Comparison of ENCODE assay signal across 8 cellular contexts in genomic region chrX:49190783-49191032, GRCh38. TPM values are rescaled to one million over a fixed set of nuclear protein-coding genes. Genes with fewer than 3 reads are reported as not detected.
DNase-seq lines count a peak whose midpoint lies in the region; ATAC-seq, FAIRE-seq and TF ChIP-seq lines count a peak whose summit lies in the region.

No MANE protein-coding gene starts in this region.

- POLR2A ChIA-PET in SK-N-SH (lab: Yijun Ruan, JAX): interaction anchor here (0.6 to 0.7 kb wide), 2 partner anchors 720 to 1320 kb away, joined by 3 read pairs; no protein-coding TSS in a partner anchor

- in situ Hi-C loops in ACHN (cut with HindIII; ENCODE audit: low pct_ligation_motif_present, low pct_unique_long_range_greater_than_20kb, low sequenced_read_pairs): no loop called here

- intact Hi-C loops in kidney (cut with DNase I): no loop called here

- no peaks in the 10 kb centered on the region for H3K36me3 ChIP-seq in SK-N-SH (replicated peaks in 1 of 2; ENCODE audit: control insufficient read depth in 1 of 2, insufficient read depth in 2 of 2, low read length in 1 of 2)
- no peaks in the 10 kb centered on the region for H3K36me3 ChIP-seq in kidney (ENCODE audit: control insufficient read depth in 1 of 2, insufficient read depth in 2 of 2, low read length in 2 of 2)
- no peaks in the 10 kb centered on the region for H3K36me3 ChIP-seq in subcutaneous abdominal adipose tissue (ENCODE audit: control insufficient read depth in 5 of 5, insufficient read depth in 5 of 5, low read length in 5 of 5)

- no peaks in the 10 kb centered on the region for H3K9me2 ChIP-seq in SK-N-SH

- H3K9me3 ChIP-seq in SK-N-SH (no peaks in the 10 kb centered on the region), kidney (ENCODE audit: control insufficient read depth in 1 of 2, low read length in 2 of 2) (no peaks in the 10 kb centered on the region), subcutaneous abdominal adipose tissue (ENCODE audit: control insufficient read depth in 5 of 5, low read length in 5 of 5) (no peaks in the 10 kb centered on the region)

- H2AFZ ChIP-seq in SK-N-SH (ENCODE audit: low read depth): no peak overlapping the region

- CTCF ChIA-PET in SK-N-SH (lab: Yijun Ruan, JAX): interaction anchor here (0.7 to 1.6 kb wide), 3 partner anchors 35 to 110 kb away, joined by 3 to 5 read pairs (median 3); no protein-coding TSS in a partner anchor

- ATAC-seq in SK-N-SH treated with all-trans-retinoic acid at 6 μM for 48 hours: no peak
- no peak for ATAC-seq in activated naive CD4-positive, alpha-beta T cell treated with anti-CD3 and anti-CD28 coated beads, Interleukin-2, amount 50 U/mL, for 72 hours

- H4K20me1 ChIP-seq in SK-N-SH (ENCODE audit: insufficient read depth): no peaks in the 10 kb centered on the region

- no peaks in the 10 kb centered on the region for H3F3A ChIP-seq in SK-N-SH (replicated peaks; ENCODE audit: insufficient read depth)

- TF ChIP-seq RAD21 in SK-N-SH (IDR thresholded peaks at IDR 0.05; ENCODE audit: low read length): no peak

- H3K79me2 ChIP-seq in SK-N-SH (ENCODE audit: insufficient read depth): no peaks in the 10 kb centered on the region

- no peak for TF ChIP-seq EP300 in SK-N-SH (IDR thresholded peaks at IDR 0.05; ENCODE audit: borderline replicate concordance in 1 of 2, low read depth in 1 of 2, low read length in 1 of 2)

- peak overlapping the region; percentile 86 to 97 for H3K27ac Mint-ChIP-seq in activated naive CD4-positive, alpha-beta T cell treated with anti-CD3 and anti-CD28 coated beads, Interleukin-2, amount 50 U/mL, for 72 hours

- TF ChIP-seq CTCF in SK-N-SH (IDR thresholded peaks at IDR 0.05): no peak
- no peak for TF ChIP-seq CTCF in kidney (IDR thresholded peaks at IDR 0.05; ENCODE audit: borderline replicate concordance, extremely low read depth, insufficient read depth)

- no peaks in the 10 kb centered on the region for H3K9me3 Mint-ChIP-seq in activated naive CD4-positive, alpha-beta T cell treated with anti-CD3 and anti-CD28 coated beads, Interleukin-2, amount 50 U/mL, for 72 hours

- 2% methylated on average over 7 of the region's 7 CpGs for WGBS in SK-N-SH (ENCODE audit: low lambda C conversion rate)

- H3K27me3 ChIP-seq in SK-N-SH (ENCODE audit: insufficient read depth) (peaks cover under 1% of the 10 kb centered on the region; the same call in 1 of the 2 replicates), subcutaneous abdominal adipose tissue (ENCODE audit: control insufficient read depth in 5 of 5, insufficient read depth in 4 of 5, low read length in 5 of 5) (peaks cover 0 to 6% (median 2%) of the 10 kb centered on the region in 5 donors)

- peak overlapping the region; percentile 76; the same call in 1 of the 2 replicates for H3K9ac ChIP-seq in SK-N-SH
- no peak overlapping the region for H3K9ac ChIP-seq in kidney (ENCODE audit: low read length in 2 of 2)
- peak overlapping the region in 1 of 5 donors; percentile 41 for H3K9ac ChIP-seq in subcutaneous abdominal adipose tissue (ENCODE audit: low read length in 5 of 5)

- peak overlapping the region; percentile 12 to 61; a peak in 1 of 4 replicates for H3K27ac ChIP-seq in SK-N-SH (ENCODE audit: low read depth in 2 of 2, low read length in 1 of 2)
- H3K27ac ChIP-seq in kidney (ENCODE audit: low read depth in 2 of 2, low read length in 2 of 2): peak overlapping the region; percentile 57 to 83
- H3K27ac ChIP-seq in subcutaneous abdominal adipose tissue (ENCODE audit: low read depth, low read length): peak overlapping the region; percentile 65

- H3K4me1 ChIP-seq in SK-N-SH (ENCODE audit: control insufficient read depth in 1 of 2, insufficient read depth in 2 of 2, low read depth in 1 of 2, low read length in 1 of 2) (no peaks in the 10 kb centered on the region; a peak in 1 of 4 replicates), kidney (ENCODE audit: control insufficient read depth in 1 of 2, insufficient read depth in 1 of 2, low read depth in 1 of 2, low read length in 2 of 2) (no peaks in the 10 kb centered on the region), subcutaneous abdominal adipose tissue (ENCODE audit: control insufficient read depth in 5 of 5, insufficient read depth in 5 of 5, low read length in 5 of 5) (peaks cover 0 to 12% (median 9%) of the 10 kb centered on the region in 5 donors)

- H3K36me3 Mint-ChIP-seq in activated naive CD4-positive, alpha-beta T cell treated with anti-CD3 and anti-CD28 coated beads, Interleukin-2, amount 50 U/mL, for 72 hours: peaks cover 0 to 10% of the 10 kb centered on the region in 2 donors

- DNase-seq in SK-N-SH: no peak
- no peak for DNase-seq in activated naive CD4-positive, alpha-beta T cell treated with anti-CD3 and anti-CD28 coated beads, Interleukin-2, amount 50 U/mL, for 72 hours (ENCODE audit: low spot score in 2 of 2)
- no peak for DNase-seq in kidney
- DNase-seq in DMS114 treated with DMSO at 0.1 percent for 48 hours (lab: John Stamatoyannopoulos, UW; ENCODE audit: unreplicated experiment): no peak
- DNase-seq in NCI-H526 treated with DMSO at 0.1 percent for 48 hours (lab: John Stamatoyannopoulos, UW): no peak
- no peak for DNase-seq in ACHN

- H3K4me3 ChIP-seq in SK-N-SH (ENCODE audit: low read depth in 2 of 2, low read length in 1 of 2): peak overlapping the region; percentile 40 to 58
- H3K4me3 ChIP-seq in kidney (ENCODE audit: low read length in 2 of 2): peak overlapping the region; percentile 32 to 48
- peak overlapping the region; percentile 33 to 58 (median 51) for H3K4me3 ChIP-seq in subcutaneous abdominal adipose tissue (ENCODE audit: low read depth in 1 of 5, low read length in 5 of 5)

- no peak for FAIRE-seq in kidney (lab: Jason Lieb, UNC)

- peak overlapping the region; percentile 50 for H3K4me2 ChIP-seq in SK-N-SH

TF ChIP-seq in SK-N-SH, 30 proteins besides CTCF, POLR2A, EP300 and RAD21 (continues in another document):
- TF ChIP-seq YY1 (IDR thresholded peaks at IDR 0.05; ENCODE audit: low read depth) (no peak), RXRA (IDR thresholded peaks at IDR 0.05; ENCODE audit: borderline replicate concordance, low read depth) (no peak)

TF ChIP-seq in SK-N-SH treated with all-trans-retinoic acid at 6 μM for 48 hours, 23 proteins besides CTCF, POLR2A, EP300 and RAD21 (continues in another document):
- no peak for TF ChIP-seq TSHZ2 (CRISPR knock-in tag; IDR thresholded peaks at IDR 0.05)
- TF ChIP-seq ZC3H10 (CRISPR knock-in tag; IDR thresholded peaks at IDR 0.05): no peak
- TF ChIP-seq ZFP3 (CRISPR knock-in tag; IDR thresholded peaks at IDR 0.05): no peak

RNA-seq across cellular contexts. Expression of gene PRICKLE3, which starts 4.5 kb away (rescaled TPM):
- polyA plus RNA-seq in SK-N-SH (2012; rRNA removed) (0.07 TPM in 1 of 2 replicates, not detected in the other), kidney (ENCODE audit: insufficient read depth, low read depth, low replicate concordance) (3.4 TPM)
- polyA plus RNA-seq in SK-N-SH (2012; cell fraction: cytosol; rRNA removed): not detected in 2 replicates
- polyA plus RNA-seq in SK-N-SH (2012; cell fraction: nucleus; rRNA removed): 0.05 TPM in 1 of 2 replicates, not detected in the other
- total RNA-seq in activated naive CD4-positive, alpha-beta T cell treated with anti-CD3 and anti-CD28 coated beads, Interleukin-2, amount 50 U/mL, for 72 hours: 10 to 100 TPM; 22.8 to 27.3 TPM
- total RNA-seq in kidney: 11.6 TPM

RNA-seq across cellular contexts. Expression of gene SYP, which starts 9.3 kb away (rescaled TPM):
- polyA plus RNA-seq in SK-N-SH (2012; rRNA removed) (0.76 and 0.93 TPM in 2 replicates), kidney (ENCODE audit: insufficient read depth, low read depth, low replicate concordance) (7.2 TPM)
- polyA plus RNA-seq in SK-N-SH (2012; cell fraction: cytosol; rRNA removed): 0.90 and 1.6 TPM in 2 replicates
- 1.3 and 1.5 TPM in 2 replicates for polyA plus RNA-seq in SK-N-SH (2012; cell fraction: nucleus; rRNA removed)
- total RNA-seq in activated naive CD4-positive, alpha-beta T cell treated with anti-CD3 and anti-CD28 coated beads, Interleukin-2, amount 50 U/mL, for 72 hours: 10 to 100 TPM; 11.2 to 69.3 TPM
- 4.0 TPM for total RNA-seq in kidney

RNA-seq across cellular contexts. Expression of gene PLP2, which starts 19.0 kb away (rescaled TPM):
- 95.7 and 146 TPM in 2 replicates for polyA plus RNA-seq in SK-N-SH (2012; rRNA removed)
- polyA plus RNA-seq in SK-N-SH (2012; cell fraction: cytosol; rRNA removed): 115 and 135 TPM in 2 replicates
- 31.3 and 37.4 TPM in 2 replicates for polyA plus RNA-seq in SK-N-SH (2012; cell fraction: nucleus; rRNA removed)
- total RNA-seq in activated naive CD4-positive, alpha-beta T cell treated with anti-CD3 and anti-CD28 coated beads, Interleukin-2, amount 50 U/mL, for 72 hours: 100 to 1,000 TPM; 142 to 169 TPM
- total RNA-seq in kidney: 139 TPM
- 58.6 TPM for polyA plus RNA-seq in kidney (ENCODE audit: insufficient read depth, low read depth, low replicate concordance)

RNA-seq across cellular contexts. Expression of gene MAGIX, which starts 28.1 kb away (rescaled TPM):
- polyA plus RNA-seq in SK-N-SH (2012; rRNA removed) (0.78 and 1.1 TPM in 2 replicates), kidney (ENCODE audit: insufficient read depth, low read depth, low replicate concordance) (34.0 TPM)
- polyA plus RNA-seq in SK-N-SH (2012; cell fraction: cytosol; rRNA removed): 0.32 and 0.62 TPM in 2 replicates
- 2.6 and 3.1 TPM in 2 replicates for polyA plus RNA-seq in SK-N-SH (2012; cell fraction: nucleus; rRNA removed)
- 1 to 10 TPM; 1.2 to 3.6 TPM for total RNA-seq in activated naive CD4-positive, alpha-beta T cell treated with anti-CD3 and anti-CD28 coated beads, Interleukin-2, amount 50 U/mL, for 72 hours
- 11.6 TPM for total RNA-seq in kidney

RNA-seq across cellular contexts. Expression of gene CACNA1F, which starts 42.4 kb away (rescaled TPM):
- polyA plus RNA-seq in SK-N-SH (2012; rRNA removed): not detected in 2 replicates
- not detected in 2 replicates for polyA plus RNA-seq in SK-N-SH (2012; cell fraction: cytosol; rRNA removed)
- polyA plus RNA-seq in SK-N-SH (2012; cell fraction: nucleus; rRNA removed): not detected in 2 replicates
- total RNA-seq in activated naive CD4-positive, alpha-beta T cell treated with anti-CD3 and anti-CD28 coated beads, Interleukin-2, amount 50 U/mL, for 72 hours: 1 to 10 TPM; 1.7 to 2.6 TPM
- 0.25 TPM for total RNA-seq in kidney
- 0.15 TPM for polyA plus RNA-seq in kidney (ENCODE audit: insufficient read depth, low read depth, low replicate concordance)
